Comparison of ENCODE assay signal across 22 cellular contexts in the genomic region with DNA sequence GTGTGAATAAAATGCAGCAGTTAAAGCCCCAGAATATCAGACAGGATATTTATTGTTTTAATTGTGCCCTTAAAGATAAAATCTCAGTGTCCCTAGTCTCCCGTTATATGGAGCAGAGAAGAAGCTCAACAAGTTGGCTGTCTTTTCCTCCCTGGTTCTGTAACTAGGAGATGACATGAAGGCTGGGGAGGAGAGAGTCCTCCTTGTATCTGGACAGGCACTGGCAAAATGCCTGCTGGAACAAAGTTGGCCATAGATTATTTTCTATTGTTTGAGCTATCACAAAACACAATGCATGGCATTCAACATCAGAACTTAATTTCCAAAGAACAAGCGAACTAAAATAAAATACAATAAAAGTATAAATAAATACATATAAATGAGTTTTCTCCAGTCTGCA.
"Had no signal": no experiment of that assay in that cellular context is flagged by ENCODE, and none has a peak within 500 bp of the region (broad histone marks: within the 10 kb centered on the region; RNA-seq: fewer than 3 reads in every experiment).

No MANE protein-coding gene starts in this region.

- DNase-seq: immature natural killer cell; islet precursor cell; left ventricle myocardium inferior; naive thymus-derived CD8-positive, alpha-beta T cell; pancreas; psoas muscle; right lobe of liver; stimulated activated CD4-positive, alpha-beta T cell treated with anti-CD3 and anti-CD28 coated beads, Interleukin-1b, Interleukin-23, amount 100 ng/mL, for 48 hours; stimulated activated CD4-positive, alpha-beta T cell treated with anti-CD3 and anti-CD28 coated beads, Interleukin-2, amount 100 ng/mL, for 48 hours; stimulated activated CD4-positive, alpha-beta T cell treated with anti-CD3 and anti-CD28 coated beads, Interleukin-4, amount 100 ng/mL, for 4 hours; stimulated activated CD8-positive, alpha-beta memory T cell treated with anti-CD3 and anti-CD28 coated beads, Interleukin-4, amount 100 ng/mL, for 48 hours; stimulated activated naive CD4-positive, alpha-beta T cell treated with Interleukin-2 at 50 U/mL for 16 hours; stimulated activated naive CD8-positive, alpha-beta T cell treated with anti-CD3 and anti-CD28 coated beads, Interleukin-15, amount 100 ng/mL, for 72 hours; testis; thyroid gland; transverse colon; upper lobe of left lung had no signal

- ATAC-seq: naive thymus-derived CD8-positive, alpha-beta T cell; pancreas; psoas muscle; right lobe of liver; stimulated activated memory B cell treated with anti-CD40 and anti-IgM and Interleukin-4, amounts not matched to agents 10 μg/mL and 1 μg/mL and 100 μg/mL, for 72 hours; stimulated activated naive CD8-positive, alpha-beta T cell treated with anti-CD3 and anti-CD28 coated beads, Interleukin-15, amount 100 ng/mL, for 72 hours had no signal

- H3K4me3 ChIP-seq: left ventricle myocardium inferior, lung, pancreas, psoas muscle, right atrium auricular region, right lobe of liver, smooth muscle cell, testis, thyroid gland, transverse colon, upper lobe of left lung, vagina had no signal
